ENCODE assay signal across 9 cellular contexts in the genomic region with DNA sequence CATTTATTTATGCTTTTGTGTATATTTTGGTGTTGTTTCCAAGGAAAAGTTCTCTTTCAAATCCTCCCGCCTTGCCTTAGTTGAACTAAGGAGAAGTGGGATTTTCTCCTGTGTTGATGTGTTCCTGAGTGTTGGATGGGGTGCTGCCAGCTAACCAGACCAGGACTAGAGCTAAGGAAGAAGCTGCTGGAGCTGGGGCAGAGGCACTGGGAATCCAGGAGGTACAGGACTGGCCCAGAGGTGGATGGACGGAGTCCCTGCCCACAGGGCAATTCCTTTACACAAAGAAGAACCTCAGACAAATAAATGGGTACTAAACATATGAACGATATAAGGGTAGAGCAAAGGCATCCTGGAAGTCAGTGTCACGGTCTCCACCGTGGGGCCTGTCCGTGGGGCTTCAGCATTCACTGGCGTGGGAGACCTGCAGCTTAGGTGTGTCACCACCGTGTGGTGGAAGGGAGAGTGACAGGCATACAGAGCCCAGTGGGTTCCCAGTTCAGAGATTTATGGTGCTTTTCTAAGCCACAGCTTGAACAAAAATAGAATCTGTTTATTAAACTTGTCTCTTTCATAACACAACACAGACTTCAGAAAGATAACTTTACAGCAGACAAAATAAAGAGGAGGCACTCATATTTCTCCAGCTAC.
DNase-seq lines count a peak whose midpoint lies in the region; ATAC-seq and TF ChIP-seq lines count a peak whose summit lies in the region.
"Had no signal": no experiment of that assay in that cellular context is flagged by ENCODE, and none has a peak within 500 bp of the region (broad histone marks: within the 10 kb centered on the region; RNA-seq: fewer than 3 reads in every experiment).

No MANE protein-coding gene starts in this region.

- H3K27ac ChIP-seq in foreskin keratinocyte (no peak overlapping the region), parathyroid adenoma (no peak overlapping the region)
- H3K27ac ChIP-seq: KMS-11 had no signal

- DNase-seq in ELR (ENCODE audit: low read depth) (peak; percentile 33), activated T-cell treated with anti-CD3 and anti-CD28 coated beads for 48 hours (ENCODE audit: low read depth) (peak; percentile 23), foreskin keratinocyte (peak in 1 of 2 donors; percentile 12), NCI-H1436 (lab: John Stamatoyannopoulos, UW) (no peak), NCI-H2107 treated with DMSO at 0.1 percent for 48 hours (lab: John Stamatoyannopoulos, UW; ENCODE audit: unreplicated experiment) (no peak)

- no peak overlapping the region for H2AFZ ChIP-seq in parathyroid adenoma

- H3K4me3 ChIP-seq in parathyroid adenoma (ENCODE audit: low read depth, low read length), result no peak overlapping the region

- no peaks in the 10 kb centered on the region for H3K27me3 ChIP-seq in foreskin keratinocyte
- H3K27me3 ChIP-seq in parathyroid adenoma (ENCODE audit: control insufficient read depth, insufficient read depth, low read length), result no peaks in the 10 kb centered on the region

- ATAC-seq in foreskin keratinocyte, result peak; percentile 67
- ATAC-seq in HG02938 (IDR thresholded peaks at IDR 0.05; ENCODE audit: unreplicated experiment), result no peak

- no peaks in the 10 kb centered on the region for H3K4me1 ChIP-seq in foreskin keratinocyte
- no peaks in the 10 kb centered on the region for H3K4me1 ChIP-seq in parathyroid adenoma

- H3K79me2 ChIP-seq in parathyroid adenoma, result no peaks in the 10 kb centered on the region

- H3K4me2 ChIP-seq in parathyroid adenoma (ENCODE audit: low read length), result no peak overlapping the region
- H3K4me2 ChIP-seq: KMS-11 had no signal

- H3K9ac ChIP-seq in parathyroid adenoma, result no peak overlapping the region
- H3K9ac ChIP-seq: KMS-11 had no signal

- H3K9me3 ChIP-seq in parathyroid adenoma (ENCODE audit: control insufficient read depth, low read length), result no peaks in the 10 kb centered on the region

- H3K36me3 ChIP-seq in parathyroid adenoma (ENCODE audit: control insufficient read depth, insufficient read depth, low read length), result no peaks in the 10 kb centered on the region

- TF ChIP-seq CTCF in LNCAP (IDR thresholded peaks at IDR 0.05) (peak; percentile 85), foreskin keratinocyte (conservative IDR thresholded peaks at IDR 0.05) (peak; percentile 63), parathyroid adenoma (IDR thresholded peaks at IDR 0.05) (peak; percentile 52)

Comparison
In these comparisons a context has a peak if more than half of its experiments do, and no peak if none do; other contexts are left out.
1. DNase-seq: peak in ELR (single experiment) and activated T-cell treated with anti-CD3 and anti-CD28 coated beads for 48 hours (single experiment); none in NCI-H1436 (single experiment) and NCI-H2107 treated with DMSO at 0.1 percent for 48 hours (single experiment).
2. Peak in every context shown above with its lines, with median percentiles within 50 percentile points of each other: CTCF ChIP-seq.